8 cellular contexts compared by ENCODE assay signal in the genomic region with DNA sequence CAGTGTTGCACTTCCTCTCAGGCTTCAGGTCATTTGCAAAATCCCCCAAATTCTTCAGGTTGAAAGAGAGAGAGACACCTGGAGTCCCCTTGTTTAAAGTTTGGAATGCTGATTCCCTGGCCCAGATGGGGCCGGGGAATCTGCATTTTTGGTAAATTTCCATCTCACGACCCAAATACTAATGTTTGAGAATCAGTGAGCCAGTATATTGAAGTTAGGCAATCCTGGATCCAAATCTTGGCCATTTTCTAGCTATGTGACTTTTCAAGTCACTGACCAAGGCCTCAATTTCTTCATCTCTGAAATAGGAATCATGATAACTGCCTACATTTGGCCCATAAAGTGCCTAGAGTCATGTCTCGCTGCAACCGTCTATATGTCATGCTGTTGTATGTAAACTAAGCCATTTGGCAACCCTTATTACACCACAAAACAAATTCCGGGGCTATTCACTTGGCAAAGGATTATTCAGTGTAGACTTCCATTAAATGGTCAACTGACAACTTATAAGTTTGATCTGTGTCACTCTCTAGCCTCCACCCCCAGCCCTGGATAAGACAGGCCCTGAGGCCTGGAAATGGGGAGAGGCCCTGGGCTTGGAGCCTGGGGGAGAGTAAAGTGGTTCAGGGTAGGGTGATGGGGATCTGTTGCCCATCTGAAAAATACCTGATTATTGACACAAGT. TPM values are rescaled to one million over a fixed set of nuclear protein-coding genes. Genes with fewer than 3 reads are reported as not detected.
DNase-seq lines count a peak whose midpoint lies in the region; ATAC-seq lines count a peak whose summit lies in the region.

No MANE protein-coding gene starts in this region.

- no peaks in the 10 kb centered on the region for H3K27me3 ChIP-seq in thymus (ENCODE audit: control insufficient read depth, insufficient read depth)

- H3K36me3 ChIP-seq in thymus (ENCODE audit: control insufficient read depth, insufficient read depth), result no peaks in the 10 kb centered on the region

- ATAC-seq in left lobe of liver, result no peak
- no peak for ATAC-seq in HG02884 (IDR thresholded peaks at IDR 0.05; ENCODE audit: unreplicated experiment)
- no peak for ATAC-seq in HG03457 (IDR thresholded peaks at IDR 0.05; ENCODE audit: unreplicated experiment)

- H3K27me3 Mint-ChIP-seq in activated T-cell treated with anti-CD3 and anti-CD28 coated beads, Interleukin-2, amount 50 U/mL, for 24 hours, result no peaks in the 10 kb centered on the region

- H3K27ac ChIP-seq in angular gyrus (ENCODE audit: low read depth, low read length) (peak overlapping the region; percentile 93), thymus (ENCODE audit: low read depth) (peak overlapping the region; percentile 100)

- H3K4me1 ChIP-seq in thymus (ENCODE audit: control insufficient read depth, insufficient read depth, low read length), result peaks cover 8% of the 10 kb centered on the region

- H3K4me1 Mint-ChIP-seq in activated T-cell treated with anti-CD3 and anti-CD28 coated beads, Interleukin-2, amount 50 U/mL, for 24 hours (ENCODE audit: low read depth), result peaks cover 67% of the 10 kb centered on the region

- peak overlapping the region; percentile 89 for H3K4me3 Mint-ChIP-seq in activated T-cell treated with anti-CD3 and anti-CD28 coated beads, Interleukin-2, amount 50 U/mL, for 24 hours

- WGBS in thymus, result 68% methylated on average over 5 of the region's 5 CpGs

- peaks cover 2% of the 10 kb centered on the region for H3K9me3 Mint-ChIP-seq in activated T-cell treated with anti-CD3 and anti-CD28 coated beads, Interleukin-2, amount 50 U/mL, for 24 hours

- H3K27ac Mint-ChIP-seq in activated T-cell treated with anti-CD3 and anti-CD28 coated beads, Interleukin-2, amount 50 U/mL, for 24 hours, result peak overlapping the region; percentile 99

- DNase-seq in activated T-cell treated with anti-CD3 and anti-CD28 coated beads, Interleukin-2, amount 50 U/mL, for 24 hours, result peak; percentile 34
- no peak for DNase-seq in activated T-cell treated with anti-CD3 and anti-CD28 coated beads for 4 hours
- DNase-seq in left lobe of liver (ENCODE audit: low spot score), result peak; percentile 26
- no peak for DNase-seq in DMS79 (lab: John Stamatoyannopoulos, UW)

- peak overlapping the region; percentile 95 for H3K4me3 ChIP-seq in thymus (ENCODE audit: low read length)

- H3K9me3 ChIP-seq in thymus (ENCODE audit: control insufficient read depth), result no peaks in the 10 kb centered on the region

- peaks cover 17% of the 10 kb centered on the region for H3K36me3 Mint-ChIP-seq in activated T-cell treated with anti-CD3 and anti-CD28 coated beads, Interleukin-2, amount 50 U/mL, for 24 hours (ENCODE audit: low read depth)

RNA-seq across cellular contexts. Expression of gene ZFP36L1, which starts 3.7 kb away (rescaled TPM):
- 236 TPM for total RNA-seq in left lobe of liver
- polyA plus RNA-seq in thymus, result 109 TPM

Comparison
In these comparisons a context has a peak if more than half of its experiments do, and no peak if none do; other contexts are left out.
1. DNase-seq: peak in activated T-cell treated with anti-CD3 and anti-CD28 coated beads, Interleukin-2, amount 50 U/mL, for 24 hours (single experiment) and left lobe of liver (single experiment); none in activated T-cell treated with anti-CD3 and anti-CD28 coated beads for 4 hours (single experiment) and DMS79 (single experiment).